ENCODE assay signal across 2 cellular contexts in genomic region chrX:63235963-63236362, GRCh38.
DNase-seq lines count a peak whose midpoint lies in the region; ATAC-seq and TF ChIP-seq lines count a peak whose summit lies in the region.
"Not testable (repeated sequence)": the region's sequence is repeated elsewhere in the genome, so short reads cannot be mapped to it uniquely, and the experiment has no call there.

No MANE protein-coding gene starts in this region.

- DNase-seq in lung (ENCODE audit: low spot score); upper lobe of right lung: not testable (repeated sequence)

- H3K9me3 ChIP-seq in lung (ENCODE audit: control insufficient read depth in 2 of 2, insufficient read depth in 1 of 2, low read length in 1 of 2); upper lobe of right lung: not testable (repeated sequence)

- intact Hi-C loops in upper lobe of right lung (cut with DNase I), result not testable (repeated sequence)

- no CpG with 5 or more reads among the region's 2 CpGs for WGBS in lung, 2 donors

- not testable (repeated sequence) for H3K4me1 ChIP-seq in lung (ENCODE audit: control insufficient read depth in 2 of 2, insufficient read depth in 2 of 2, low read length in 2 of 2); upper lobe of right lung

- H3K4me3 ChIP-seq in lung, upper lobe of right lung: not testable (repeated sequence)

- not testable (repeated sequence) for H3K27ac ChIP-seq in lung (ENCODE audit: low read depth in 1 of 2, low read length in 1 of 2); upper lobe of right lung

- not testable (repeated sequence) for H3K27me3 ChIP-seq in lung (ENCODE audit: control insufficient read depth, insufficient read depth); upper lobe of right lung

- not testable (repeated sequence) for TF ChIP-seq CTCF in lung (IDR thresholded peaks at IDR 0.05; ENCODE audit: control extremely low read depth, extremely low read depth); upper lobe of right lung (IDR thresholded peaks at IDR 0.05)

- H3K36me3 ChIP-seq in lung (ENCODE audit: control insufficient read depth in 2 of 2, insufficient read depth in 2 of 2, low read length in 2 of 2); upper lobe of right lung: not testable (repeated sequence)

- peak; percentile 41 for ATAC-seq in lung (ENCODE audit: insufficient read depth, low FRiP score)
- ATAC-seq in upper lobe of right lung, result peak; percentile 81
